In genomic region chr10:71850021-71850744, GRCh38 we compare ENCODE assay signal across 8 cellular contexts. TPM values are rescaled to one million over a fixed set of nuclear protein-coding genes. Genes with fewer than 3 reads are reported as not detected.
DNase-seq lines count a peak whose midpoint lies in the region; ATAC-seq and TF ChIP-seq lines count a peak whose summit lies in the region.

No MANE protein-coding gene starts in this region.

- DNase-seq in GM12865 (ENCODE audit: low read depth), result no peak
- DNase-seq in SJCRH30, result no peak
- DNase-seq in fibroblast of lung (ENCODE audit: low read depth in 2 of 2), result no peak
- no peak for DNase-seq in psoas muscle
- DNase-seq in sciatic nerve (ENCODE audit: low spot score), result no peak
- DNase-seq in putamen (ENCODE audit: low spot score), result no peak
- DNase-seq in foreskin melanocyte, result no peak

- ATAC-seq in psoas muscle (no peak), sciatic nerve (no peak), HG03196 (IDR thresholded peaks at IDR 0.05; ENCODE audit: unreplicated experiment) (no peak)

- TF ChIP-seq CTCF in GM12865 (IDR thresholded peaks at IDR 0.05; ENCODE audit: insufficient read depth, low read depth, low read length, missing control alignments) (no peak), fibroblast of lung (conservative IDR thresholded peaks at IDR 0.05 in 1 of 2, IDR thresholded peaks at IDR 0.05 in 1 of 2; ENCODE audit: low read depth in 1 of 2, low read length in 2 of 2) (no peak), psoas muscle (IDR thresholded peaks at IDR 0.05) (no peak)

- H4K20me1 ChIP-seq in fibroblast of lung (ENCODE audit: control insufficient read depth, extremely low read depth, insufficient read depth, low read length), result no peaks in the 10 kb centered on the region

- peak overlapping the region; percentile 97 for H3K4me3 ChIP-seq in GM12865 (ENCODE audit: low read depth, low read length)
- peak overlapping the region; percentile 91 for H3K4me3 ChIP-seq in SJCRH30
- peak overlapping the region; percentile 82 to 99 (median 92) for H3K4me3 ChIP-seq in fibroblast of lung (replicated peaks in 1 of 4; ENCODE audit: control extremely low read depth in 1 of 4, insufficient read depth in 1 of 4, low read depth in 3 of 4, low read length in 4 of 4)
- H3K4me3 ChIP-seq in psoas muscle, result peak overlapping the region; percentile 82

- H3K4me2 ChIP-seq in fibroblast of lung (ENCODE audit: extremely low read depth, insufficient read depth, low read length), result peak overlapping the region; percentile 83

- H3K27me3 ChIP-seq in SJCRH30 (no peaks in the 10 kb centered on the region), fibroblast of lung (ENCODE audit: control insufficient read depth, insufficient read depth, low read length) (no peaks in the 10 kb centered on the region), psoas muscle (ENCODE audit: insufficient read depth in 3 of 3, low read length in 2 of 3) (no peaks in the 10 kb centered on the region)

- no peaks in the 10 kb centered on the region for H3K36me3 ChIP-seq in SJCRH30
- no peaks in the 10 kb centered on the region for H3K36me3 ChIP-seq in fibroblast of lung (ENCODE audit: control insufficient read depth, insufficient read depth, low read length)
- no peaks in the 10 kb centered on the region for H3K36me3 ChIP-seq in psoas muscle (ENCODE audit: insufficient read depth in 1 of 2, low read depth in 1 of 2)

- peak overlapping the region; percentile 94 for H3K9ac ChIP-seq in fibroblast of lung (ENCODE audit: insufficient read depth, low read length)

- WGBS in psoas muscle, 3 donors, result 2 to 4% (median 4%) methylated on average over 13 of the region's 13 CpGs

- H3K27ac ChIP-seq in SJCRH30 (peak overlapping the region; percentile 84), fibroblast of lung (ENCODE audit: insufficient read depth, low read length) (peak overlapping the region; percentile 92), psoas muscle (peak overlapping the region; percentile 97)

- H3K79me2 ChIP-seq in fibroblast of lung (ENCODE audit: control insufficient read depth, insufficient read depth, low read length), result peaks cover 57% of the 10 kb centered on the region

- intact Hi-C loops in psoas muscle (cut with DNase I), result no loop called here
- intact Hi-C loops in sciatic nerve (cut with DNase I), result no loop called here

- H3K9me3 ChIP-seq in SJCRH30 (replicated peaks), result no peaks in the 10 kb centered on the region
- no peaks in the 10 kb centered on the region for H3K9me3 ChIP-seq in fibroblast of lung (ENCODE audit: control insufficient read depth, insufficient read depth, low read depth, low read length)
- no peaks in the 10 kb centered on the region for H3K9me3 ChIP-seq in psoas muscle

- no peaks in the 10 kb centered on the region for H3K4me1 ChIP-seq in SJCRH30
- H3K4me1 ChIP-seq in fibroblast of lung (ENCODE audit: control insufficient read depth, extremely low read depth, insufficient read depth, low read length), result peaks cover 11% of the 10 kb centered on the region
- H3K4me1 ChIP-seq in psoas muscle, result peaks cover 33% of the 10 kb centered on the region

- no peak overlapping the region for H2AFZ ChIP-seq in fibroblast of lung (ENCODE audit: low read length)

RNA-seq across cellular contexts. Expression of gene PSAP, which starts 0.9 kb away (rescaled TPM):
- total RNA-seq in SJCRH30 (2014; rRNA removed; shearing (Covaris generic)), result 172 and 181 TPM in 2 replicates
- 1,180 and 1,808 TPM in 2 replicates for total RNA-seq in fibroblast of lung
- polyA plus RNA-seq in fibroblast of lung, result 967 and 1,566 TPM in 2 replicates
- 630 and 1,072 TPM in 2 replicates for polyA plus RNA-seq in fibroblast of lung (2012)
- polyA minus RNA-seq in fibroblast of lung (ENCODE audit: low replicate concordance), result 530 and 547 TPM in 2 replicates
- total RNA-seq in psoas muscle, result 1,000 to 10,000 TPM in 3 of 4 donors, 100 to 1,000 TPM in 1; 885 to 1,725 (median 1,143) TPM
- 1,000 to 10,000 TPM in 1 of 3 donors, 100 to 1,000 TPM in 2; 634 to 1,049 (median 695) TPM for polyA plus RNA-seq in psoas muscle
- 920 TPM for total RNA-seq in sciatic nerve
